ENCODE assay signal across 15 cellular contexts in genomic region chr18:34990571-34990970, GRCh38. TPM values are rescaled to one million over a fixed set of nuclear protein-coding genes. Genes with fewer than 3 reads are reported as not detected.
DNase-seq lines count a peak whose midpoint lies in the region; ATAC-seq lines count a peak whose summit lies in the region.
"Had no signal": no experiment of that assay in that cellular context is flagged by ENCODE, and none has a peak within 500 bp of the region (broad histone marks: within the 10 kb centered on the region; RNA-seq: fewer than 3 reads in every experiment).

No MANE protein-coding gene starts in this region.

- H3K79me1 ChIP-seq in mesenchymal stem cell (replicated peaks; ENCODE audit: low read length, poor library complexity, severe bottlenecking), result peaks cover 2% of the 10 kb centered on the region

- H3K4me1 ChIP-seq in mesenchymal stem cell (ENCODE audit: control insufficient read depth, insufficient read depth, low read depth, low read length), result no peaks in the 10 kb centered on the region
- H3K4me1 ChIP-seq: neural progenitor cell had no signal

- no peaks in the 10 kb centered on the region for H3K27me3 ChIP-seq in mesenchymal stem cell (ENCODE audit: control insufficient read depth in 1 of 2, insufficient read depth in 1 of 2, low read length in 2 of 2)
- H3K27me3 ChIP-seq: esophagus muscularis mucosa, neural progenitor cell had no signal

- no peak overlapping the region for H2BK15ac ChIP-seq in mesenchymal stem cell (ENCODE audit: low read depth, poor library complexity, severe bottlenecking)

- no peak overlapping the region for H3K4me2 ChIP-seq in mesenchymal stem cell (ENCODE audit: low read length, poor library complexity, severe bottlenecking)
- H3K4me2 ChIP-seq: neural progenitor cell, PC-9 had no signal

- H2BK5ac ChIP-seq in mesenchymal stem cell (ENCODE audit: low read depth, low read length, poor library complexity, severe bottlenecking), result no peak overlapping the region

- H3K14ac ChIP-seq in mesenchymal stem cell (ENCODE audit: low read length in 2 of 2), result no peak overlapping the region

- H2AFZ ChIP-seq in mesenchymal stem cell (ENCODE audit: low read depth, low read length), result no peak overlapping the region
- H2AFZ ChIP-seq: PC-9 had no signal

- H3K9ac ChIP-seq in mesenchymal stem cell (ENCODE audit: low read length), result no peak overlapping the region
- H3K9ac ChIP-seq: neural progenitor cell had no signal

- no peak overlapping the region for H2AK5ac ChIP-seq in mesenchymal stem cell (ENCODE audit: low read length, severe bottlenecking)

- H3K9me3 ChIP-seq in mesenchymal stem cell (ENCODE audit: control insufficient read depth, low read length), result no peaks in the 10 kb centered on the region
- H3K9me3 ChIP-seq: esophagus muscularis mucosa had no signal

- H4K91ac ChIP-seq in mesenchymal stem cell (ENCODE audit: low read length), result no peak overlapping the region

- WGBS in mesenchymal stem cell, result 100% methylated on average over 1 of the region's 4 CpGs

- H4K8ac ChIP-seq in mesenchymal stem cell (ENCODE audit: low read length), result no peak overlapping the region

- H3K27ac ChIP-seq in mesenchymal stem cell (ENCODE audit: low read length, poor library complexity, severe bottlenecking), result no peak overlapping the region
- H3K27ac ChIP-seq: esophagus muscularis mucosa, neural progenitor cell, PC-9, VCaP had no signal

- no peak for ATAC-seq in GM19455 (IDR thresholded peaks at IDR 0.05; ENCODE audit: unreplicated experiment)
- no peak for ATAC-seq in HG03457 (IDR thresholded peaks at IDR 0.05; ENCODE audit: unreplicated experiment)
- ATAC-seq in HG03460 (IDR thresholded peaks at IDR 0.05; ENCODE audit: unreplicated experiment), result no peak
- ATAC-seq: activated CD8-positive, alpha-beta T cell treated with anti-CD3 and anti-CD28 coated beads, Interleukin-2, amount 10 ng/mL, durations not matched to agents 7 days and 5 days had no signal

- no peak overlapping the region for H3K4ac ChIP-seq in mesenchymal stem cell (ENCODE audit: low read depth in 1 of 2, low read length in 2 of 2)

- no peak overlapping the region for H2BK12ac ChIP-seq in mesenchymal stem cell (ENCODE audit: low read length in 2 of 2)

- peak; percentile 45 for DNase-seq in COLO829 (ENCODE audit: low spot score)
- DNase-seq in RPMI7951 (ENCODE audit: low read depth), result peak; percentile 88
- peak; percentile 5 for DNase-seq in dermis blood vessel endothelial cell
- peak; percentile 68 for DNase-seq in mesenchymal stem cell
- no peak for DNase-seq in GM19238 (ENCODE audit: insufficient read length, low spot score)
- DNase-seq: activated CD8-positive, alpha-beta T cell treated with anti-CD3 and anti-CD28 coated beads, Interleukin-2, amount 10 ng/mL, durations not matched to agents 7 days and 5 days; KBM-7; NCI-H510A; PC-9 had no signal

- H3K4me3 ChIP-seq in mesenchymal stem cell (ENCODE audit: insufficient read depth in 1 of 2, low read depth in 1 of 2, low read length in 2 of 2), result no peak overlapping the region
- H3K4me3 ChIP-seq: esophagus muscularis mucosa, neural progenitor cell, PC-9 had no signal

- H3K18ac ChIP-seq in mesenchymal stem cell (ENCODE audit: low read depth in 1 of 2, low read length in 2 of 2), result no peak overlapping the region

- no peak overlapping the region for H2BK120ac ChIP-seq in mesenchymal stem cell (ENCODE audit: low read depth, low read length)

- no peak overlapping the region for H3K23ac ChIP-seq in mesenchymal stem cell (ENCODE audit: low read length in 2 of 2)

- H3K36me3 ChIP-seq in mesenchymal stem cell (ENCODE audit: control insufficient read depth in 1 of 2, insufficient read depth in 2 of 2, low read depth in 1 of 2, low read length in 2 of 2), result no peaks in the 10 kb centered on the region
- H3K36me3 ChIP-seq: esophagus muscularis mucosa, neural progenitor cell had no signal

RNA-seq across cellular contexts. Expression of gene MAPRE2, which starts 50.6 kb away (rescaled TPM):
- 24.3 and 32.0 TPM in 2 replicates for total RNA-seq in RPMI7951 (2014; rRNA removed; shearing (Covaris generic))
- 29.8 and 35.8 TPM in 2 replicates for total RNA-seq in dermis blood vessel endothelial cell
- polyA plus RNA-seq in mesenchymal stem cell (2013, experiment 1 of 2), result 54.6 TPM
- polyA plus RNA-seq in mesenchymal stem cell (2013, experiment 2 of 2), result 55.7 TPM
